In the genomic region with DNA sequence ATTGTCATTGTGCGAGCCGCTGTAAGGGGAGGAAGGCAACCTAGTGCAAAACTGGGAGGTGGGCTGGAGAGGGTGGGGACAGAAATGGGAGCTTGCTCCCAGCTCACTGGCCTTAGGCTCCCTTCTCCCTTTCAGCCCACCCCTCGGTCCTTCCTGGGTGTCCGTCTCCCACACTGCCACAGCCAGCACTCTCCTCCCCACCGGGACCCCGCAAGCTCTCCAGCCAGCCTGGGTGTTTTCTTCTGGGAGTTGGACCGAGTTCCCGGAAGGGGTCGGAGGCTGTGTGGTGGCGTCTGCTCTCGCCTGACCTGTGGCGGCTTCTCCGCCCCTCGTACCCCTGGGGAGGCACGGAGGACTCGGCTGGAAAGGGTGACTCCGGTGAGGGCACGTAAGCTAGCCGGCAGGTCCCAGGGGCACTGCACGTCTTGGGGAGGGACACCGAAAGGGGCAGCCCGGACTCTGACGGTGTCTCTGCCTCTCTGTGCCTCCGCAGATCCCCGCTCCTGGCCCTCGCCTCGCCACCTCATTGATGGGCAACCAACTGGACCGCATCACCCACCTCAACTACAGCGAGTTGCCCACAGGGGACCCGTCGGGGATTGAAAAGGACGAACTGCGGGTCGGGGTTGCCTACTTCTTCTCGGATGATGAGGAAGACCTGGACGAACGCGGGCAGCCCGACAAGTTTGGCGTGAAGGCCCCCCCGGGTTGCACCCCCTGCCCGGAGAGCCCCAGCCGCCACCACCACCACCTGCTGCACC, we compare ENCODE assay signal across 11 cellular contexts. TPM values are rescaled to one million over a fixed set of nuclear protein-coding genes. Genes with fewer than 3 reads are reported as not detected.
A peak's percentile ranks its signal among the peaks of the same experiment; 100 is the strongest.
DNase-seq lines count a peak whose midpoint lies in the region; ATAC-seq, FAIRE-seq and TF ChIP-seq lines count a peak whose summit lies in the region.
"Had no signal": no experiment of that assay in that cellular context is flagged by ENCODE, and none has a peak within 500 bp of the region (broad histone marks: within the 10 kb centered on the region; RNA-seq: fewer than 3 reads in every experiment).

No MANE protein-coding gene starts in this region.

- H3F3A ChIP-seq in SK-N-SH (replicated peaks; ENCODE audit: insufficient read depth): no peaks in the 10 kb centered on the region

- POLR2A ChIA-PET in SK-N-SH (lab: Yijun Ruan, JAX): no interaction called here

- no peak for TF ChIP-seq POLR2A in lower leg skin (IDR thresholded peaks at IDR 0.05)

- H3K4me1 ChIP-seq in SK-N-SH (ENCODE audit: control insufficient read depth in 1 of 2, insufficient read depth in 2 of 2, low read depth in 1 of 2, low read length in 1 of 2) (peaks cover 0 to 33% of the 10 kb centered on the region in 2 experiments; a peak in 2 of 4 replicates), thoracic aorta (ENCODE audit: control insufficient read depth in 1 of 2, low read depth in 2 of 2) (peaks cover 0 to 27% of the 10 kb centered on the region in 2 donors), SJCRH30 (no peaks in the 10 kb centered on the region)

- intact Hi-C loops in lower leg skin (cut with DNase I; ENCODE audit: low total_unique reads): loop anchor here (10.0 kb wide), 1 partner anchor 349 kb away; no protein-coding TSS in a partner anchor

- H4K20me1 ChIP-seq in SK-N-SH (ENCODE audit: insufficient read depth): no peaks in the 10 kb centered on the region

- H3K9me2 ChIP-seq in SK-N-SH: no peaks in the 10 kb centered on the region

- peak overlapping the region; percentile 89; the same call in 1 of the 2 replicates for H2AFZ ChIP-seq in SK-N-SH (ENCODE audit: low read depth)

- H3K9ac ChIP-seq in SK-N-SH: no peak overlapping the region

- no peaks in the 10 kb centered on the region for H3K79me2 ChIP-seq in SK-N-SH (ENCODE audit: insufficient read depth)

- no peaks in the 10 kb centered on the region for H3K9me3 ChIP-seq in SK-N-SH
- H3K9me3 ChIP-seq in thoracic aorta: no peaks in the 10 kb centered on the region
- no peaks in the 10 kb centered on the region for H3K9me3 ChIP-seq in SJCRH30 (replicated peaks)

- H3K27ac ChIP-seq in SK-N-SH (ENCODE audit: low read depth in 2 of 2, low read length in 1 of 2) (no peak overlapping the region), thoracic aorta (no peak overlapping the region), SJCRH30 (no peak overlapping the region)

- WGBS in SK-N-SH (ENCODE audit: low lambda C conversion rate): 12% methylated on average over 26 of the region's 43 CpGs
- 1 to 3% methylated on average over 21 to 24 of the region's 43 CpGs for WGBS in lower leg skin, 2 donors

- H3K27me3 ChIP-seq in SK-N-SH (ENCODE audit: insufficient read depth) (peaks cover 15% of the 10 kb centered on the region), bronchial epithelial cell (ENCODE audit: control insufficient read depth, insufficient read depth, low read length) (no peaks in the 10 kb centered on the region), thoracic aorta (replicated peaks; ENCODE audit: insufficient read depth) (no peaks in the 10 kb centered on the region), SJCRH30 (no peaks in the 10 kb centered on the region; the same call in 1 of the 2 replicates)

- CTCF ChIA-PET in SK-N-SH (lab: Yijun Ruan, JAX): interaction anchor here (0.8 to 2.9 kb wide), 38 partner anchors 9 to 1587 kb away, joined by 3 to 31 read pairs (median 4); no protein-coding TSS in a partner anchor

- H3K36me3 ChIP-seq in SK-N-SH (replicated peaks in 1 of 2; ENCODE audit: control insufficient read depth in 1 of 2, insufficient read depth in 2 of 2, low read length in 1 of 2) (no peaks in the 10 kb centered on the region), bronchial epithelial cell (ENCODE audit: control insufficient read depth, insufficient read depth, low read length) (no peaks in the 10 kb centered on the region), thoracic aorta (no peaks in the 10 kb centered on the region), SJCRH30 (no peaks in the 10 kb centered on the region)

- TF ChIP-seq EP300 in SK-N-SH (IDR thresholded peaks at IDR 0.05; ENCODE audit: borderline replicate concordance in 1 of 2, low read depth in 1 of 2, low read length in 1 of 2): no peak; a peak in 1 of 4 replicates

- no peak for ATAC-seq in SK-N-SH treated with all-trans-retinoic acid at 6 μM for 48 hours
- no peak for ATAC-seq in thoracic aorta (ENCODE audit: insufficient number of reproducible peaks, low FRiP score, low read depth)
- ATAC-seq in HG03280 (IDR thresholded peaks at IDR 0.05; ENCODE audit: unreplicated experiment): no peak
- no peak for ATAC-seq in GM18868 (IDR thresholded peaks at IDR 0.05; ENCODE audit: unreplicated experiment)

- DNase-seq in SK-N-SH (peak; percentile 44), bronchial epithelial cell (ENCODE audit: low read depth) (no peak), lower leg skin (ENCODE audit: low spot score in 2 of 2) (peak; percentile 19 to 85), thoracic aorta (ENCODE audit: low spot score) (no peak), SJCRH30 (no peak)
- DNase-seq: activated naive CD4-positive, alpha-beta T cell treated with Interleukin-2 at 50 U/mL for 16 hours; naive B cell had no signal

- TF ChIP-seq CTCF in SK-N-SH (IDR thresholded peaks at IDR 0.05) (no peak), bronchial epithelial cell (IDR thresholded peaks at IDR 0.05; ENCODE audit: insufficient read depth, low read length, severe bottlenecking) (no peak), lower leg skin (IDR thresholded peaks at IDR 0.05) (no peak), thoracic aorta (IDR thresholded peaks at IDR 0.05) (no peak)

- H3K4me2 ChIP-seq in SK-N-SH: peak overlapping the region; percentile 85

- no peak for FAIRE-seq in bronchial epithelial cell (lab: Jason Lieb, UNC)

- H3K4me3 ChIP-seq in SK-N-SH (ENCODE audit: low read depth in 2 of 2, low read length in 1 of 2): peak overlapping the region; percentile 52 to 67
- peak overlapping the region; percentile 82 for H3K4me3 ChIP-seq in bronchial epithelial cell (ENCODE audit: low read depth, low read length)
- peak overlapping the region; percentile 33 for H3K4me3 ChIP-seq in lower leg skin (ENCODE audit: low read depth, poor library complexity, severe bottlenecking)
- peak overlapping the region; percentile 81 for H3K4me3 ChIP-seq in thoracic aorta
- H3K4me3 ChIP-seq in SJCRH30: no peak overlapping the region

- no peak for TF ChIP-seq RAD21 in SK-N-SH (IDR thresholded peaks at IDR 0.05; ENCODE audit: low read length)

TF ChIP-seq in SK-N-SH, 30 proteins besides CTCF, POLR2A, EP300 and RAD21 (continues in another document):
- TF ChIP-seq ELF1 (IDR thresholded peaks at IDR 0.05): no peak
- TF ChIP-seq TAF1 (IDR thresholded peaks at IDR 0.05; ENCODE audit: borderline replicate concordance, low read depth, low read length): no peak
- no peak for TF ChIP-seq NFIC (IDR thresholded peaks at IDR 0.05; ENCODE audit: borderline replicate concordance)
- TF ChIP-seq RCOR1 (IDR thresholded peaks at IDR 0.05; ENCODE audit: low read length): no peak
- TF ChIP-seq RFX5 (IDR thresholded peaks at IDR 0.05; ENCODE audit: low read length): no peak
- TF ChIP-seq, protein P1, sequence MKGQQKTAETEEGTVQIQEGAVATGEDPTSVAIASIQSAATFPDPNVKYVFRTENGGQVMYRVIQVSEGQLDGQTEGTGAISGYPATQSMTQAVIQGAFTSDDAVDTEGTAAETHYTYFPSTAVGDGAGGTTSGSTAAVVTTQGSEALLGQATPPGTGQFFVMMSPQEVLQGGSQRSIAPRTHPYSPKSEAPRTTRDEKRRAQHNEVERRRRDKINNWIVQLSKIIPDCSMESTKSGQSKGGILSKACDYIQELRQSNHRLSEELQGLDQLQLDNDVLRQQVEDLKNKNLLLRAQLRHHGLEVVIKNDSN (IDR thresholded peaks at IDR 0.05; ENCODE audit: borderline replicate concordance, low read depth): no peak
- no peak for TF ChIP-seq GATA2 (CRISPR knock-in tag; IDR thresholded peaks at IDR 0.05)
- no peak for TF ChIP-seq EZH2phosphoT487 (IDR thresholded peaks at IDR 0.05; ENCODE audit: borderline replicate concordance, low read depth)
- no peak for TF ChIP-seq MXI1 (IDR thresholded peaks at IDR 0.05; ENCODE audit: low read depth, low read length)

TF ChIP-seq in SK-N-SH treated with all-trans-retinoic acid at 6 μM for 48 hours, 23 proteins besides CTCF, POLR2A, EP300 and RAD21:
- no peak for TF ChIP-seq GLIS3 (CRISPR knock-in tag; IDR thresholded peaks at IDR 0.05)

RNA-seq across cellular contexts. Expression of a gene that starts 1.1 kb away (rescaled TPM):
- polyA plus RNA-seq in SK-N-SH (2012; rRNA removed): 0.84 and 0.89 TPM in 2 replicates
- 0.57 and 0.77 TPM in 2 replicates for polyA plus RNA-seq in SK-N-SH (2012; cell fraction: cytosol; rRNA removed)
- 2.5 and 2.8 TPM in 2 replicates for polyA plus RNA-seq in SK-N-SH (2012; cell fraction: nucleus; rRNA removed)
- total RNA-seq in bronchial epithelial cell: 23.2 and 27.8 TPM in 2 replicates
- 100 to 1,000 TPM in 1 of 4 donors, 10 to 100 TPM in 3; 34.5 to 113 (median 58.8) TPM for total RNA-seq in lower leg skin
- total RNA-seq in thoracic aorta: 1 to 10 TPM; 4.1 to 6.6 TPM
- total RNA-seq in SJCRH30 (2014; rRNA removed; shearing (Covaris generic)): not detected in 2 replicates
- total RNA-seq: CD8-positive, alpha-beta memory T cell had no signal
- polyA plus RNA-seq: CD8-positive, alpha-beta memory T cell had no signal

Comparison
In these comparisons a context has a peak if more than half of its experiments do, and no peak if none do; other contexts are left out.
1. DNase-seq: peak in SK-N-SH (single experiment) and lower leg skin (2 of 2); none in bronchial epithelial cell (single experiment), thoracic aorta (single experiment) and SJCRH30 (0 of 2).